ENCODE assay signal across 13 cellular contexts in genomic region chr2:217393585-217394032, GRCh38.
DNase-seq lines count a peak whose midpoint lies in the region; ATAC-seq and TF ChIP-seq lines count a peak whose summit lies in the region.
"Had no signal": no experiment of that assay in that cellular context is flagged by ENCODE, and none has a peak within 500 bp of the region (broad histone marks: within the 10 kb centered on the region; RNA-seq: fewer than 3 reads in every experiment).

No MANE protein-coding gene starts in this region.

- H3K9me2 ChIP-seq in SK-N-SH, result no peaks in the 10 kb centered on the region

- H3K36me3 ChIP-seq in SK-N-SH (replicated peaks in 1 of 2; ENCODE audit: control insufficient read depth in 1 of 2, insufficient read depth in 2 of 2, low read length in 1 of 2), result no peaks in the 10 kb centered on the region

- no peaks in the 10 kb centered on the region; a peak in 1 of 4 replicates for H3K4me1 ChIP-seq in SK-N-SH (ENCODE audit: control insufficient read depth in 1 of 2, insufficient read depth in 2 of 2, low read depth in 1 of 2, low read length in 1 of 2)

- no peaks in the 10 kb centered on the region for H3F3A ChIP-seq in SK-N-SH (replicated peaks; ENCODE audit: insufficient read depth)

- H3K9me3 ChIP-seq in SK-N-SH, result no peaks in the 10 kb centered on the region

- WGBS in SK-N-SH (ENCODE audit: low lambda C conversion rate), result 31% methylated on average over 4 of the region's 4 CpGs

- no peaks in the 10 kb centered on the region for H4K20me1 ChIP-seq in SK-N-SH (ENCODE audit: insufficient read depth)

- H3K4me3 ChIP-seq in AG09309 (ENCODE audit: control insufficient read depth, low read depth, low read length) (no peak overlapping the region), SK-N-SH (ENCODE audit: low read depth in 2 of 2, low read length in 1 of 2) (no peak overlapping the region), foreskin fibroblast (ENCODE audit: low read depth in 1 of 2, low read length in 2 of 2) (no peak overlapping the region)

- no peak for TF ChIP-seq EP300 in SK-N-SH (IDR thresholded peaks at IDR 0.05; ENCODE audit: borderline replicate concordance in 1 of 2, low read depth in 1 of 2, low read length in 1 of 2)

- H3K27me3 ChIP-seq in SK-N-SH (ENCODE audit: insufficient read depth), result no peaks in the 10 kb centered on the region

- POLR2A ChIA-PET in SK-N-SH (lab: Yijun Ruan, JAX), result no interaction called here

- H3K4me2 ChIP-seq in SK-N-SH, result no peak overlapping the region

- CTCF ChIA-PET in SK-N-SH (lab: Yijun Ruan, JAX), result interaction anchor here (1.5 kb wide), 1 partner anchor 320 kb away, joined by 3 read pairs; no protein-coding TSS in a partner anchor

- intact Hi-C loops in posterior vena cava (cut with DNase I), result loop anchor here in 1 of 2 donors (10.0 kb wide), 1 partner anchor 699 kb away; the partner anchor contains the start of gene IGFBP5

- no peak overlapping the region; a peak in 1 of 4 replicates for H3K27ac ChIP-seq in SK-N-SH (ENCODE audit: low read depth in 2 of 2, low read length in 1 of 2)

- TF ChIP-seq RAD21 in SK-N-SH (IDR thresholded peaks at IDR 0.05; ENCODE audit: low read length), result no peak

- H2AFZ ChIP-seq in SK-N-SH (ENCODE audit: low read depth), result no peak overlapping the region

- no peak for ATAC-seq in HG03196 (IDR thresholded peaks at IDR 0.05; ENCODE audit: unreplicated experiment)
- no peak for ATAC-seq in GM18502 (IDR thresholded peaks at IDR 0.05; ENCODE audit: poor library complexity, unreplicated experiment)
- ATAC-seq in GM21529 (IDR thresholded peaks at IDR 0.05; ENCODE audit: unreplicated experiment), result no peak

- no peak overlapping the region for H3K9ac ChIP-seq in SK-N-SH

- TF ChIP-seq CTCF in AG09309 (IDR thresholded peaks at IDR 0.05; ENCODE audit: control insufficient read depth, insufficient read depth, low read depth, low read length, missing control alignments), result no peak
- TF ChIP-seq CTCF in SK-N-SH (IDR thresholded peaks at IDR 0.05), result no peak
- TF ChIP-seq CTCF in foreskin fibroblast (IDR thresholded peaks at IDR 0.05; ENCODE audit: low read depth, low read length), result no peak

- H3K79me2 ChIP-seq in SK-N-SH (ENCODE audit: insufficient read depth), result no peaks in the 10 kb centered on the region

- DNase-seq in AG09309 (ENCODE audit: low read depth), result peak; percentile 74
- DNase-seq in SK-N-SH, result no peak
- DNase-seq in foreskin fibroblast, result peak; percentile 87 to 95
- DNase-seq in posterior vena cava (ENCODE audit: low spot score), result peak; percentile 91
- no peak for DNase-seq in NOMO-1 (lab: John Stamatoyannopoulos, UW; ENCODE audit: unreplicated experiment in 2 of 2)
- DNase-seq: activated CD4-positive, CD25-positive, alpha-beta regulatory T cell; amniotic stem cell; CD4-positive, CD25-positive, alpha-beta regulatory T cell; KG1; NK-92 treated with Interleukin-12 subunit alpha and Interleukin-12 subunit beta, amount 100 ng/mL, for 24 hours had no signal

TF ChIP-seq in SK-N-SH, 30 proteins besides CTCF, POLR2A, EP300 and RAD21:
- TF ChIP-seq ZBTB33 (IDR thresholded peaks at IDR 0.05; ENCODE audit: borderline replicate concordance, low read depth), result no peak
- peak; percentile 58 for TF ChIP-seq TCF12 (IDR thresholded peaks at IDR 0.05)
- no peak for TF ChIP-seq MXI1 (IDR thresholded peaks at IDR 0.05; ENCODE audit: low read depth, low read length)
- peak; percentile 49; the same call in 1 of the 2 replicates for TF ChIP-seq NFIC (IDR thresholded peaks at IDR 0.05; ENCODE audit: borderline replicate concordance)
- no peak for TF ChIP-seq GATA2 (CRISPR knock-in tag; IDR thresholded peaks at IDR 0.05)
- peak; percentile 76 for TF ChIP-seq RFX5 (IDR thresholded peaks at IDR 0.05; ENCODE audit: low read length)
- 0 out of 2 replicates have a peak, but pooled peaks have one; percentile 27 for TF ChIP-seq PBX3 (IDR thresholded peaks at IDR 0.05)
- TF ChIP-seq IRF3 (IDR thresholded peaks at IDR 0.05; ENCODE audit: low read depth, low read length), result no peak

Comparison
In these comparisons a context has a peak if more than half of its experiments do, and no peak if none do; other contexts are left out.
1. DNase-seq: peak in AG09309 (single experiment), foreskin fibroblast (2 of 2) and posterior vena cava (single experiment); none in SK-N-SH (single experiment) and NOMO-1 (0 of 2).